ENCODE assay signal across 17 cellular contexts in the genomic region with DNA sequence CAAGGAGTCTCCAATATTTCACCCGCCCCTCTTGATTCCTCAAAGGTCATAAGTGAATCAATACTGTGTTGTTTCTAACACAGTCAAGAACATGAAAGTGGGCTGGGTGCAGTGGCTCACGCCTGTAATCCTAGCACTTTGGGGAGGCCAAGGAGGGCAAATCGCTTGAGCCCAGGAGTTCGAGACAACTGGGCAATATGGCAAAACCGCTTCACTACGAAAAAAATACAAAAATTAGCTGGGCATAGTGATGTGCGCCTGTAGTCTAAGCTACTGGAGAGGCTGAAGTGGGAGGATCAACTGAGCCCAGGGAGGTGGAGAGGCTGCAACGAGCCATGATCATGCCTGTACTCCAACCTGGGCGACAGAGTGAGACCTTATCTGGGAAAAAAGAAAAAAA. TPM values are rescaled to one million over a fixed set of nuclear protein-coding genes. Genes with fewer than 3 reads are reported as not detected.
DNase-seq lines count a peak whose midpoint lies in the region; ATAC-seq, FAIRE-seq and TF ChIP-seq lines count a peak whose summit lies in the region.
"Had no signal": no experiment of that assay in that cellular context is flagged by ENCODE, and none has a peak within 500 bp of the region (broad histone marks: within the 10 kb centered on the region; RNA-seq: fewer than 3 reads in every experiment).

No MANE protein-coding gene starts in this region.

- H2AFZ ChIP-seq in HepG2 (ENCODE audit: low read length) (no peak overlapping the region), neural progenitor cell (replicated peaks) (no peak overlapping the region)

- 62% methylated on average over 9 of the region's 9 CpGs for WGBS in liver
- 96% methylated on average over 9 of the region's 9 CpGs for WGBS in HepG2 (ENCODE audit: low lambda C conversion rate)

- TF ChIP-seq POLR2A in HepG2 (IDR thresholded peaks at IDR 0.05; ENCODE audit: insufficient read depth in 1 of 2, low read depth in 2 of 2, low read length in 2 of 2) = no peak

- no TSS peak for BruUV-seq in HepG2 (replicated peaks; lab: Mats Ljungman, UMichigan)

- H3K9me3 ChIP-seq in liver (ENCODE audit: control insufficient read depth in 4 of 4, low read length in 3 of 4) (no peaks in the 10 kb centered on the region), HepG2 (ENCODE audit: low read length) (no peaks in the 10 kb centered on the region), adipocyte (ENCODE audit: control insufficient read depth, low read length) (no peaks in the 10 kb centered on the region), neural progenitor cell (ENCODE audit: low read depth) (no peaks in the 10 kb centered on the region)
- H3K9me3 ChIP-seq: BE2C had no signal

- peak overlapping the region; percentile 34 for H3K4me3 Mint-ChIP-seq in neural progenitor cell
- H3K4me3 Mint-ChIP-seq: HFFc6 had no signal

- H3K36me3 ChIP-seq in liver (ENCODE audit: control insufficient read depth in 4 of 4, insufficient read depth in 3 of 4, low read depth in 1 of 4, low read length in 3 of 4) = no peaks in the 10 kb centered on the region
- H3K36me3 ChIP-seq in HepG2 (replicated peaks in 1 of 2; ENCODE audit: control insufficient read depth in 1 of 2, insufficient read depth in 2 of 2, low read length in 2 of 2) = no peaks in the 10 kb centered on the region
- H3K36me3 ChIP-seq in adipocyte (ENCODE audit: control insufficient read depth, insufficient read depth, low read length, severe bottlenecking) = peaks cover 37% of the 10 kb centered on the region
- no peaks in the 10 kb centered on the region for H3K36me3 ChIP-seq in neural progenitor cell
- H3K36me3 ChIP-seq: BE2C had no signal

- FAIRE-seq in HepG2 (lab: Jason Lieb, UNC) = no peak
- FAIRE-seq: RCC 7860 had no signal

- TF ChIP-seq CTCF in liver (IDR thresholded peaks at IDR 0.05; ENCODE audit: low read depth, low read length, missing input control) (no peak), HepG2 (CRISPR knock-in tag; IDR thresholded peaks at IDR 0.05) (no peak), neural progenitor cell (IDR thresholded peaks at IDR 0.05) (no peak)

- H3K4me1 ChIP-seq in liver (ENCODE audit: control insufficient read depth in 4 of 4, insufficient read depth in 4 of 4, low read length in 3 of 4) = peaks cover 4 to 55% (median 42%) of the 10 kb centered on the region in 4 donors
- peaks cover 70% of the 10 kb centered on the region for H3K4me1 ChIP-seq in HepG2 (ENCODE audit: insufficient read depth, low read length)
- peaks cover 38% of the 10 kb centered on the region for H3K4me1 ChIP-seq in adipocyte (ENCODE audit: control insufficient read depth, insufficient read depth, low read length)
- H3K4me1 ChIP-seq in neural progenitor cell = peaks cover 3% of the 10 kb centered on the region
- H3K4me1 ChIP-seq: BE2C had no signal

- TF ChIP-seq EP300 in HepG2 (IDR thresholded peaks at IDR 0.05; ENCODE audit: low read depth in 2 of 2, low read length in 2 of 2) (no peak), HepG2 (CRISPR knock-in tag; IDR thresholded peaks at IDR 0.05; ENCODE audit: borderline replicate concordance) (no peak)

- H3K9ac ChIP-seq in liver (ENCODE audit: low read depth in 1 of 2, low read length in 2 of 2) (peak overlapping the region; percentile 92 to 99), HepG2 (ENCODE audit: insufficient read depth, low read depth, low read length) (no peak overlapping the region), adipocyte (ENCODE audit: low read length) (peak overlapping the region; percentile 91), neural progenitor cell (no peak overlapping the region)

- CTCF ChIA-PET in HepG2 (lab: Yijun Ruan, JAX; ENCODE audit: low intra/inter-chr PET ratio, low total read pairs) = no interaction called here

- TF ChIP-seq RAD21 in liver (IDR thresholded peaks at IDR 0.05) = no peak
- TF ChIP-seq RAD21 in HepG2 (CRISPR knock-in tag; IDR thresholded peaks at IDR 0.05) = no peak

- H3F3A ChIP-seq in neural progenitor cell (ENCODE audit: low read depth) = peaks cover 9% of the 10 kb centered on the region

- in situ Hi-C loops in HepG2 (cut with HindIII; ENCODE audit: extremely low pct_ligation_motif_present, low pct_unique_long_range_greater_than_20kb) = loop anchor here (10.0 kb wide), 1 partner anchor 78 kb away; no protein-coding TSS in a partner anchor

- peaks cover 10% of the 10 kb centered on the region for H3K4me1 Mint-ChIP-seq in neural progenitor cell

- no peaks in the 10 kb centered on the region for H3K27me3 ChIP-seq in liver (ENCODE audit: control insufficient read depth in 4 of 4, insufficient read depth in 4 of 4, low read length in 3 of 4)
- H3K27me3 ChIP-seq in HepG2 (ENCODE audit: control insufficient read depth in 1 of 2, insufficient read depth in 2 of 2, low read length in 2 of 2) = peaks cover 0 to 3% of the 10 kb centered on the region in 2 experiments; a peak in 1 of 5 replicates
- H3K27me3 ChIP-seq in adipocyte (replicated peaks; ENCODE audit: control insufficient read depth, insufficient read depth, low read length) = no peaks in the 10 kb centered on the region
- H3K27me3 ChIP-seq in neural progenitor cell = peaks cover 99% of the 10 kb centered on the region
- H3K27me3 ChIP-seq: BE2C had no signal

- peak overlapping the region; percentile 81 to 91 for H3K27ac ChIP-seq in liver (ENCODE audit: low read depth in 1 of 2, low read length in 2 of 2)
- H3K27ac ChIP-seq in HepG2 (ENCODE audit: extremely low read length, insufficient read depth, low read length) = no peak overlapping the region
- no peak overlapping the region for H3K27ac ChIP-seq in neural progenitor cell

- H3K4me2 ChIP-seq in HepG2 (ENCODE audit: low read depth, low read length) (no peak overlapping the region), neural progenitor cell (no peak overlapping the region)

- no peak for DNase-seq in HepG2 (ENCODE audit: low spot score)
- DNase-seq in adipocyte (ENCODE audit: low read depth) = no peak
- no peak for DNase-seq in neural progenitor cell (ENCODE audit: low spot score)
- DNase-seq in activated T-cell treated with anti-CD3 and anti-CD28 coated beads for 4 hours = no peak
- DNase-seq in EL = no peak
- DNase-seq in activated T-cell treated with anti-CD3 and anti-CD28 coated beads, Interleukin-2, amount 50 U/mL, for 1 hour = no peak
- DNase-seq: BE2C; CD8-positive, alpha-beta memory T cell; DND-41; GF-D8; HFFc6; MM.1S; NCI-H2029; NCI-H510A; SIG-M5 had no signal

- POLR2A ChIA-PET in HepG2 (lab: Yijun Ruan, JAX) = interaction anchor here (1.9 kb wide), 1 partner anchor 9 kb away, joined by 10 read pairs; no protein-coding TSS in a partner anchor

- H3K27me3 Mint-ChIP-seq in neural progenitor cell (ENCODE audit: insufficient read depth, low read depth) = peaks cover 20% of the 10 kb centered on the region
- H3K27me3 Mint-ChIP-seq: CD8-positive, alpha-beta memory T cell had no signal

- intact Hi-C loops in HepG2 (cut with micrococcal nuclease; ENCODE audit: unreplicated experiment) = no loop called here

- ATAC-seq in HepG2 = no peak

- H3K36me3 Mint-ChIP-seq in neural progenitor cell = no peaks in the 10 kb centered on the region

- H3K79me2 ChIP-seq in HepG2 (ENCODE audit: insufficient read depth, low read length) (peaks cover 9% of the 10 kb centered on the region), neural progenitor cell (ENCODE audit: low read depth) (no peaks in the 10 kb centered on the region)

- H3K4me3 ChIP-seq in liver (ENCODE audit: low read depth in 1 of 3, low read length in 3 of 3) (peak overlapping the region; percentile 79 to 96 (median 91)), HepG2 (replicated peaks in 1 of 3; ENCODE audit: insufficient read depth in 1 of 3, low read depth in 2 of 3, low read length in 3 of 3) (no peak overlapping the region), adipocyte (ENCODE audit: low read length) (peak overlapping the region; percentile 88), neural progenitor cell (no peak overlapping the region)

- H3K27ac Mint-ChIP-seq in neural progenitor cell = no peak overlapping the region
- H3K27ac Mint-ChIP-seq: HFFc6 had no signal

- H3K9me3 Mint-ChIP-seq in neural progenitor cell = peaks cover 2% of the 10 kb centered on the region
- H3K9me3 Mint-ChIP-seq: CD8-positive, alpha-beta memory T cell; HFFc6 had no signal

- H4K20me1 ChIP-seq in HepG2 (ENCODE audit: insufficient read depth, low read length) (0 out of 2 replicates have a peak, but pooled peaks cover 4% of the 10 kb centered on the region), neural progenitor cell (ENCODE audit: low read depth) (peaks cover 28% of the 10 kb centered on the region)

TF ChIP-seq in liver, 16 proteins besides CTCF, POLR2A, EP300 and RAD21 (continues in another document):
- TF ChIP-seq RXRA (IDR thresholded peaks at IDR 0.05) = no peak
- no peak for TF ChIP-seq GABPA (IDR thresholded peaks at IDR 0.05 in 1 of 2, conservative IDR thresholded peaks at IDR 0.05 in 1 of 2)

TF ChIP-seq in HepG2, 621 proteins besides CTCF, POLR2A, EP300 and RAD21 (continues in another document):
- TF ChIP-seq ZNF737 (CRISPR knock-in tag; IDR thresholded peaks at IDR 0.05; ENCODE audit: borderline replicate concordance) = no peak
- TF ChIP-seq DR1 (CRISPR knock-in tag; IDR thresholded peaks at IDR 0.05) = no peak

RNA-seq across cellular contexts. Expression of a gene that starts 3.4 kb away (rescaled TPM):
- total RNA-seq in liver = 1,000 to 10,000 TPM in 1 of 2 donors, 100 to 1,000 TPM in 1; 210 to 2,226 TPM
- polyA plus RNA-seq in liver = 1,000 to 10,000 TPM in 1 of 2 donors, 100 to 1,000 TPM in 1; 704 to 1,052 TPM
- 29.8 and 38.2 TPM in 2 replicates for total RNA-seq in HepG2 (2016; rRNA removed; fragmentation: Illumina TruSeq; extraction: Trizol)
- 5.1 and 5.5 TPM in 2 replicates for total RNA-seq in HepG2 (2016; cell fraction: cytosol; rRNA removed; fragmentation: Illumina TruSeq; extraction: Trizol; ENCODE audit: low read depth)
- total RNA-seq in HepG2 (2016; cell fraction: insoluble cytoplasmic fraction; rRNA removed; fragmentation: Illumina TruSeq; extraction: Trizol) = 27.7 and 32.5 TPM in 2 replicates
- total RNA-seq in HepG2 (2016; cell fraction: membrane; rRNA removed; fragmentation: Illumina TruSeq; extraction: Trizol) = 15.6 and 17.1 TPM in 2 replicates
- 33.0 and 35.9 TPM in 2 replicates for total RNA-seq in HepG2 (2016; cell fraction: nucleus; rRNA removed; fragmentation: Illumina TruSeq; extraction: Trizol)
- polyA plus RNA-seq in HepG2 (2011; rRNA removed) = 10.0 and 14.3 TPM in 2 replicates
- polyA plus RNA-seq in HepG2 (2011; cell fraction: cytosol; rRNA removed) = 5.5 and 11.2 TPM in 2 replicates
- 10.0 and 18.6 TPM in 2 replicates for polyA plus RNA-seq in HepG2 (2011; cell fraction: nucleus; rRNA removed)
- polyA plus RNA-seq in HepG2 (2012) = 8.5 and 20.6 TPM in 2 replicates
- 3.5 and 4.7 TPM in 2 replicates for polyA plus RNA-seq in HepG2 (2016; cell fraction: cytosol; fragmentation: Illumina TruSeq; extraction: Trizol; ENCODE audit: low read depth)
- 31.0 and 31.7 TPM in 2 replicates for polyA plus RNA-seq in HepG2 (2016; cell fraction: insoluble cytoplasmic fraction; fragmentation: Illumina TruSeq; extraction: Trizol; ENCODE audit: low read depth)
- polyA plus RNA-seq in HepG2 (2016; cell fraction: membrane; fragmentation: Illumina TruSeq; extraction: Trizol; ENCODE audit: low read depth) = 10.4 and 12.2 TPM in 2 replicates
- 44.4 and 47.7 TPM in 2 replicates for polyA plus RNA-seq in HepG2 (2016; cell fraction: nucleus; fragmentation: Illumina TruSeq; extraction: Trizol; ENCODE audit: insufficient read depth, low read depth)
- 14.8 and 18.9 TPM in 2 replicates for polyA minus RNA-seq in HepG2 (2011; rRNA and poly(A)+ RNA removed; ENCODE audit: low replicate concordance)
- polyA minus RNA-seq in HepG2 (2011; cell fraction: cytosol; rRNA and poly(A)+ RNA removed) = 11.4 and 23.7 TPM in 2 replicates
- polyA minus RNA-seq in HepG2 (2011; cell fraction: nucleus; rRNA and poly(A)+ RNA removed) = 11.5 and 23.1 TPM in 2 replicates
- total RNA-seq in neural progenitor cell (ENCODE audit: low replicate concordance) = 0.06 and 5.1 TPM in 2 replicates

Comparison
In these comparisons a context has a peak if more than half of its experiments do, and no peak if none do; other contexts are left out.
1. H3K27ac ChIP-seq: peak in liver (2 of 2); none in HepG2 (single experiment) and neural progenitor cell (single experiment).
2. H3K4me3 ChIP-seq: peak in liver (3 of 3) and adipocyte (single experiment); none in HepG2 (0 of 3) and neural progenitor cell (single experiment).
3. H3K9ac ChIP-seq: peak in liver (2 of 2) and adipocyte (single experiment); none in HepG2 (single experiment) and neural progenitor cell (single experiment).
4. RNA of a gene that starts 3.4 kb away (total RNA-seq): 210 to 2,226 TPM in liver; 5.1 to 38.2 TPM in HepG2 and 0.06 to 5.1 TPM in neural progenitor cell; every median in the first group is over 4 times any median in the second.